ENCODE assay signal across 22 cellular contexts in the genomic region with DNA sequence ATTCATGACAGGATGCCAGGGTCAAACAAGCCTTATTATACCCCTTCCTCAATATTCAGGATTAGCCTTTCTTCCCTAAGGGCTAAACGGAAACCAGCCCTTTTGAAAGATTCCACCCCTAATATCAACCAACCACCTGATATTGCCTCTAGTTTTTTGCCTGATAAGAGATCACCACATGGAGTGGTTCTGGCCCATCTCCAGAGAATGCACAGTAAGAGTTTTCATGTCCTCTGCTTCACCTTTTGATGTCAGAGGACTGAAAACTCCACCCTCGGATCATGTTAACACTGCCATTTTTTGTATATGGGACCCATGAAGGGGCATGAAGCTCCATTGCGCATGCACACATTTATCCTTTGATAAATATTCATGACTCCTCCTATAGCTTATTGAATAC. TPM values are rescaled to one million over a fixed set of nuclear protein-coding genes. Genes with fewer than 3 reads are reported as not detected.
DNase-seq lines count a peak whose midpoint lies in the region; FAIRE-seq and TF ChIP-seq lines count a peak whose summit lies in the region.
"Had no signal": no experiment of that assay in that cellular context is flagged by ENCODE, and none has a peak within 500 bp of the region (broad histone marks: within the 10 kb centered on the region; RNA-seq: fewer than 3 reads in every experiment).

No MANE protein-coding gene starts in this region.

- H3K36me3 ChIP-seq in cardiac muscle cell (no peaks in the 10 kb centered on the region), right atrium auricular region (no peaks in the 10 kb centered on the region)
- H3K36me3 ChIP-seq: suprapubic skin had no signal

- H3K4me3 ChIP-seq in cardiac muscle cell (no peak overlapping the region), right atrium auricular region (no peak overlapping the region)
- H3K4me3 ChIP-seq: skin epidermis, suprapubic skin had no signal

- H3K4me1 ChIP-seq in cardiac muscle cell (ENCODE audit: low read depth) (peaks cover 42% of the 10 kb centered on the region), right atrium auricular region (peaks cover 0 to 30% of the 10 kb centered on the region in 2 donors)

- TF ChIP-seq POLR2A in GM12892 (IDR thresholded peaks at IDR 0.05; ENCODE audit: low read depth, low read length) = no peak

- no peak for FAIRE-seq in GM12892 (lab: Jason Lieb, UNC)
- FAIRE-seq: GM19239 had no signal

- H3K27ac ChIP-seq in cardiac muscle cell (peak overlapping the region; percentile 24), right atrium auricular region (peak overlapping the region in 1 of 2 donors; percentile 21)
- H3K27ac ChIP-seq: epithelial cell of prostate, skin epidermis, suprapubic skin had no signal

- DNase-seq in cardiac muscle cell (ENCODE audit: low read depth in 1 of 2, low spot score in 1 of 2) (peak in 1 of 2 donors; percentile 38), right atrium auricular region (ENCODE audit: low spot score) (no peak), OCI-M1 (lab: John Stamatoyannopoulos, UW) (peak; percentile 61), iris pigment epithelial cell (ENCODE audit: low read depth) (peak; percentile 69), GM20000 (ENCODE audit: low spot score) (no peak), GM12892 (ENCODE audit: insufficient read length) (no peak)
- DNase-seq in activated CD4-positive, alpha-beta T cell treated with anti-CD3 and anti-CD28 coated beads, Interleukin-2, amount 50 U/mL, for 4 hours = no peak
- DNase-seq: activated CD4-positive, alpha-beta T cell treated with anti-CD3 and anti-CD28 coated beads for 48 hours; activated naive CD4-positive, alpha-beta T cell treated with anti-CD3 and anti-CD28 coated beads, Interleukin-2, amount 50 U/mL, for 16 hours; activated T-cell treated with anti-CD3 and anti-CD28 coated beads, Interleukin-2, amount 50 U/mL, for 72 hours; aorta; C1 segment of cervical spinal cord; Calu3; HCEC 1CT; head of caudate nucleus; NCI-H510A; RPMI8226; stimulated activated CD4-positive, alpha-beta T cell treated with anti-CD3 and anti-CD28 coated beads, Interleukin-1b, Interleukin-23, amount 100 ng/mL, for 48 hours had no signal

- no peaks in the 10 kb centered on the region for H3K27me3 ChIP-seq in cardiac muscle cell
- H3K27me3 ChIP-seq in right atrium auricular region = no peaks in the 10 kb centered on the region
- H3K27me3 ChIP-seq: suprapubic skin had no signal

- no peak for TF ChIP-seq CTCF in cardiac muscle cell (IDR thresholded peaks at IDR 0.05; ENCODE audit: low read depth, low read length)
- TF ChIP-seq CTCF in right atrium auricular region (IDR thresholded peaks at IDR 0.05) = no peak
- no peak for TF ChIP-seq CTCF in GM20000 (IDR thresholded peaks at IDR 0.05; ENCODE audit: extremely low read depth, missing control alignments)

- H3K9me3 ChIP-seq in cardiac muscle cell (ENCODE audit: low read depth) (no peaks in the 10 kb centered on the region), right atrium auricular region (no peaks in the 10 kb centered on the region)
- H3K9me3 ChIP-seq: suprapubic skin had no signal

RNA-seq across cellular contexts. Expression of gene LNPEP, which starts 5.8 kb away (rescaled TPM):
- total RNA-seq in cardiac muscle cell (22.7 and 41.0 TPM in 2 replicates), right atrium auricular region (10 to 100 TPM; 50.2 to 60.0 TPM)
- 11.2 and 17.6 TPM in 2 replicates for polyA plus RNA-seq in cardiac muscle cell
- 19.7 TPM for polyA plus RNA-seq in GM12892 (2012; ENCODE audit: missing spikeins)

RNA-seq across cellular contexts. Expression of gene ERAP2, which starts 53.8 kb away (rescaled TPM):
- total RNA-seq in cardiac muscle cell (not detected in 2 replicates), right atrium auricular region (1 to 10 TPM; 5.5 to 5.9 TPM)
- polyA plus RNA-seq in cardiac muscle cell = 0.35 and 0.40 TPM in 2 replicates
- 8.2 TPM for polyA plus RNA-seq in GM12892 (2012; ENCODE audit: missing spikeins)

Comparison
In these comparisons a context has a peak if more than half of its experiments do, and no peak if none do; other contexts are left out.
1. DNase-seq: peak in OCI-M1 (single experiment) and iris pigment epithelial cell (single experiment); none in right atrium auricular region (single experiment), GM20000 (single experiment), GM12892 (single experiment) and activated CD4-positive, alpha-beta T cell treated with anti-CD3 and anti-CD28 coated beads, Interleukin-2, amount 50 U/mL, for 4 hours (0 of 2).